25 cellular contexts compared by ENCODE assay signal in genomic region chr11:46972821-46973220, GRCh38. TPM values are rescaled to one million over a fixed set of nuclear protein-coding genes. Genes with fewer than 3 reads are reported as not detected.
"Had no signal": no experiment of that assay in that cellular context is flagged by ENCODE, and none has a peak within 500 bp of the region (broad histone marks: within the 10 kb centered on the region; RNA-seq: fewer than 3 reads in every experiment).

No MANE protein-coding gene starts in this region.

- H3K9ac ChIP-seq: neural progenitor cell, parathyroid adenoma had no signal

- H3K9me3 ChIP-seq: left ventricle myocardium inferior, neutrophil, right atrium auricular region, right lobe of liver, suprapubic skin, thoracic aorta, tibial nerve, vagina had no signal

- H3K27ac ChIP-seq: left ventricle myocardium inferior, neural progenitor cell, neutrophil, parathyroid adenoma, right atrium auricular region, right lobe of liver, suprapubic skin, thoracic aorta, tibial nerve, vagina had no signal

- H3K4me1 ChIP-seq: parathyroid adenoma, right atrium auricular region, vagina had no signal

- DNase-seq: hypothalamus; immature natural killer cell; kidney; left ventricle myocardium inferior; mesendoderm; naive B cell; natural killer cell; nephron progenitor cell; occipital lobe; right lobe of liver; stimulated activated CD4-positive, alpha-beta T cell treated with anti-CD3 and anti-CD28 coated beads, Interleukin-12 subunit alpha, Interleukin-12 subunit beta, amount 100 ng/mL, for 4 hours; stimulated activated CD4-positive, alpha-beta T cell treated with anti-CD3 and anti-CD28 coated beads, Interleukin-15, amount 100 ng/mL, for 24 hours; stimulated activated CD4-positive, alpha-beta T cell treated with anti-CD3 and anti-CD28 coated beads, Interleukin-4, amount 100 ng/mL, for 24 hours; stimulated activated naive CD4-positive, alpha-beta T cell had no signal

- H3K4me3 ChIP-seq: left ventricle myocardium inferior, lung, neural progenitor cell, right atrium auricular region, right lobe of liver, suprapubic skin, thoracic aorta, tibial nerve, vagina had no signal

- H3K27me3 ChIP-seq: neural progenitor cell, neutrophil, right atrium auricular region, right lobe of liver, suprapubic skin, tibial nerve, vagina had no signal

- H3K4me2 ChIP-seq: neural progenitor cell had no signal

- ATAC-seq: natural killer cell; stimulated activated effector memory CD8-positive, alpha-beta T cell treated with anti-CD3 and anti-CD28 coated beads, Interleukin-12 subunit alpha, Interleukin-12 subunit beta, amount 100 ng/mL, for 72 hours had no signal

- FAIRE-seq: kidney had no signal

- H3K36me3 ChIP-seq: left ventricle myocardium inferior, neural progenitor cell, neutrophil, right atrium auricular region, right lobe of liver, suprapubic skin, thoracic aorta, tibial nerve, vagina had no signal

- H2AFZ ChIP-seq: neural progenitor cell, parathyroid adenoma had no signal

- H3K79me2 ChIP-seq: parathyroid adenoma had no signal

RNA-seq across cellular contexts. Expression of gene LRP4, which starts 54.5 kb away (rescaled TPM):
- total RNA-seq: mononuclear cell, natural killer cell had no signal
- polyA plus RNA-seq: immature natural killer cell had no signal
